ENCODE assay signal across 10 cellular contexts in the genomic region with DNA sequence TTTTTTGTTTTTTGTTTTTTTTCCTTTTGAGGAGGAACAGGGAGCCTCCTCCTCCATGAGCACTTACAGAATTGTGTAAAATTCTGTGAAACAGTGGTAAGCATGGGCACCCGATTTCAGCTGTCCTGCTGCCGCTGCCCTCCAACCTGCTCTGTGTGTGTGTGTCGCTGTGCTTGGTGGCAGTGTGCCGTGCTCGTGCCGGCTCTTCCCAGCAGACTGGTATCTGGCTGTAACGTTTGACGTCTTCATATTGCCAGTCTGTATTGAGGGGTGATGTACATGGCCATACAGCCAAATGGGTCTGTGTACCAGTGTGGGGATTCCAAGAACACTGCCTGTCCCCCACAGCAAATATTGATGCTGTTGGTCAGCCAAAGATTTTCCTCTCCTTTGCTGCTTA.
DNase-seq lines count a peak whose midpoint lies in the region; ATAC-seq, FAIRE-seq and TF ChIP-seq lines count a peak whose summit lies in the region.
"Had no signal": no experiment of that assay in that cellular context is flagged by ENCODE, and none has a peak within 500 bp of the region (broad histone marks: within the 10 kb centered on the region; RNA-seq: fewer than 3 reads in every experiment).

No MANE protein-coding gene starts in this region.

- H3K4me3 Mint-ChIP-seq in dendritic cell treated with granulocyte-macrophage colony-stimulating factor and Interleukin-4, amounts not matched to agents 40 ng/mL and 50 ng/mL, for 4 days, result no peak overlapping the region

- DNase-seq in DMS53 treated with DMSO at 0.1 percent for 48 hours (lab: John Stamatoyannopoulos, UW; ENCODE audit: unreplicated experiment) (peak; percentile 46), HTR-8/SVneo (ENCODE audit: insufficient read length, low spot score) (no peak), sigmoid colon (no peak), cerebellum (ENCODE audit: low spot score) (no peak), HK-2 (ENCODE audit: unreplicated experiment) (no peak)
- DNase-seq: NCI-H446 had no signal

- H3K27ac ChIP-seq in sigmoid colon, result peak overlapping the region; percentile 56 to 87 (median 72)
- H3K27ac ChIP-seq: SK-N-MC had no signal

- no peak for TF ChIP-seq POLR2A in sigmoid colon (IDR thresholded peaks at IDR 0.05)

- H3K4me1 ChIP-seq in sigmoid colon, result peaks cover 0 to 62% (median 47%) of the 10 kb centered on the region in 4 donors

- peaks cover 22% of the 10 kb centered on the region for H3K4me1 Mint-ChIP-seq in dendritic cell treated with granulocyte-macrophage colony-stimulating factor and Interleukin-4, amounts not matched to agents 40 ng/mL and 50 ng/mL, for 4 days (ENCODE audit: low read depth)

- peak overlapping the region; percentile 81 for H3K27ac Mint-ChIP-seq in dendritic cell treated with granulocyte-macrophage colony-stimulating factor and Interleukin-4, amounts not matched to agents 40 ng/mL and 50 ng/mL, for 4 days

- H3K36me3 Mint-ChIP-seq in dendritic cell treated with granulocyte-macrophage colony-stimulating factor and Interleukin-4, amounts not matched to agents 40 ng/mL and 50 ng/mL, for 4 days (ENCODE audit: low read depth), result no peaks in the 10 kb centered on the region

- intact Hi-C loops in dendritic cell treated with granulocyte-macrophage colony-stimulating factor and Interleukin-4, amounts not matched to agents 40 ng/mL and 50 ng/mL, for 4 days (cut with micrococcal nuclease), result no loop called here
- intact Hi-C loops in sigmoid colon (cut with DNase I), result loop anchor here (1.0 to 5.0 kb wide), 4 partner anchors 39 to 135 kb away; a partner anchor contains a TSS

- no peak for TF ChIP-seq CTCF in sigmoid colon (IDR thresholded peaks at IDR 0.05)

- H3K36me3 ChIP-seq in sigmoid colon, result peaks cover 0 to 88% (median 16%) of the 10 kb centered on the region in 4 donors

- no peaks in the 10 kb centered on the region for H3K27me3 Mint-ChIP-seq in dendritic cell treated with granulocyte-macrophage colony-stimulating factor and Interleukin-4, amounts not matched to agents 40 ng/mL and 50 ng/mL, for 4 days

- ATAC-seq in HG03025 (IDR thresholded peaks at IDR 0.05; ENCODE audit: low FRiP score, unreplicated experiment) (no peak), HG02798 (IDR thresholded peaks at IDR 0.05; ENCODE audit: poor library complexity, unreplicated experiment) (no peak)

- FAIRE-seq in HTR-8/SVneo (lab: Jason Lieb, UNC), result peak; percentile 40

- 88 to 90% methylated on average over 8 of the region's 8 CpGs for WGBS in sigmoid colon, 2 donors

- no peaks in the 10 kb centered on the region for H3K27me3 ChIP-seq in sigmoid colon

- no peak overlapping the region for H3K4me3 ChIP-seq in sigmoid colon
- H3K4me3 ChIP-seq: SK-N-MC had no signal

- H3K9me3 ChIP-seq in sigmoid colon, result no peaks in the 10 kb centered on the region

- no peaks in the 10 kb centered on the region for H3K9me3 Mint-ChIP-seq in dendritic cell treated with granulocyte-macrophage colony-stimulating factor and Interleukin-4, amounts not matched to agents 40 ng/mL and 50 ng/mL, for 4 days

- TF ChIP-seq EP300 in sigmoid colon (IDR thresholded peaks at IDR 0.05), result no peak
